Comparison of ENCODE assay signal across 1 cellular context in the genomic region with DNA sequence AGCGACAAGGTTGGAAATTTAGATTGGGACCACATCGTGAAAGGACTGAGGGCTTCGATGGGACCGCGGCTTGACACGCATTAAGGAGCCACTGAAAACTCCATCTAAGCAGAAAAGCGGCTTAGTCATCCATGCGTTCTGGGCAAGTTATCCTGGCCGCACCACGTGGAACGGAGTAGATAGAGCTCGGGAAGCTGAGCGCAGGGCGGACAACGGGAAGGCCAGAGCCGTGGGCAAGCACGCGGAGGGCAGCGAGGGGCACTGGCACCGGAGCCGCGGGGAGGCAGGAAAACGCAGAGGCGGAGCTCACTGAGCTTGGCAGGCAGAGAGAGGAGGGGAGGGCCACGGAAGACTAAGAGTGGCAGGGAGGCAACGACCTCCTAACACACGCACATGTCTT.
A peak's percentile ranks its signal among the peaks of the same experiment; 100 is the strongest.
TF ChIP-seq lines count a peak whose summit lies in the region.

No MANE protein-coding gene starts in this region.

TF ChIP-seq in K562, 482 proteins besides CTCF, POLR2A, EP300 and RAD21 (continued from another document and continues in another):
- TF ChIP-seq ZNF263 (CRISPR knock-in tag; IDR thresholded peaks at IDR 0.05; ENCODE audit: borderline replicate concordance) = no peak
- peak; percentile 76 for TF ChIP-seq C11orf30 (IDR thresholded peaks at IDR 0.05; ENCODE audit: low read depth)
- no peak for TF ChIP-seq ZNF274 (IDR thresholded peaks at IDR 0.05; ENCODE audit: borderline replicate concordance, low read depth, low read length)
- TF ChIP-seq, protein P1, sequence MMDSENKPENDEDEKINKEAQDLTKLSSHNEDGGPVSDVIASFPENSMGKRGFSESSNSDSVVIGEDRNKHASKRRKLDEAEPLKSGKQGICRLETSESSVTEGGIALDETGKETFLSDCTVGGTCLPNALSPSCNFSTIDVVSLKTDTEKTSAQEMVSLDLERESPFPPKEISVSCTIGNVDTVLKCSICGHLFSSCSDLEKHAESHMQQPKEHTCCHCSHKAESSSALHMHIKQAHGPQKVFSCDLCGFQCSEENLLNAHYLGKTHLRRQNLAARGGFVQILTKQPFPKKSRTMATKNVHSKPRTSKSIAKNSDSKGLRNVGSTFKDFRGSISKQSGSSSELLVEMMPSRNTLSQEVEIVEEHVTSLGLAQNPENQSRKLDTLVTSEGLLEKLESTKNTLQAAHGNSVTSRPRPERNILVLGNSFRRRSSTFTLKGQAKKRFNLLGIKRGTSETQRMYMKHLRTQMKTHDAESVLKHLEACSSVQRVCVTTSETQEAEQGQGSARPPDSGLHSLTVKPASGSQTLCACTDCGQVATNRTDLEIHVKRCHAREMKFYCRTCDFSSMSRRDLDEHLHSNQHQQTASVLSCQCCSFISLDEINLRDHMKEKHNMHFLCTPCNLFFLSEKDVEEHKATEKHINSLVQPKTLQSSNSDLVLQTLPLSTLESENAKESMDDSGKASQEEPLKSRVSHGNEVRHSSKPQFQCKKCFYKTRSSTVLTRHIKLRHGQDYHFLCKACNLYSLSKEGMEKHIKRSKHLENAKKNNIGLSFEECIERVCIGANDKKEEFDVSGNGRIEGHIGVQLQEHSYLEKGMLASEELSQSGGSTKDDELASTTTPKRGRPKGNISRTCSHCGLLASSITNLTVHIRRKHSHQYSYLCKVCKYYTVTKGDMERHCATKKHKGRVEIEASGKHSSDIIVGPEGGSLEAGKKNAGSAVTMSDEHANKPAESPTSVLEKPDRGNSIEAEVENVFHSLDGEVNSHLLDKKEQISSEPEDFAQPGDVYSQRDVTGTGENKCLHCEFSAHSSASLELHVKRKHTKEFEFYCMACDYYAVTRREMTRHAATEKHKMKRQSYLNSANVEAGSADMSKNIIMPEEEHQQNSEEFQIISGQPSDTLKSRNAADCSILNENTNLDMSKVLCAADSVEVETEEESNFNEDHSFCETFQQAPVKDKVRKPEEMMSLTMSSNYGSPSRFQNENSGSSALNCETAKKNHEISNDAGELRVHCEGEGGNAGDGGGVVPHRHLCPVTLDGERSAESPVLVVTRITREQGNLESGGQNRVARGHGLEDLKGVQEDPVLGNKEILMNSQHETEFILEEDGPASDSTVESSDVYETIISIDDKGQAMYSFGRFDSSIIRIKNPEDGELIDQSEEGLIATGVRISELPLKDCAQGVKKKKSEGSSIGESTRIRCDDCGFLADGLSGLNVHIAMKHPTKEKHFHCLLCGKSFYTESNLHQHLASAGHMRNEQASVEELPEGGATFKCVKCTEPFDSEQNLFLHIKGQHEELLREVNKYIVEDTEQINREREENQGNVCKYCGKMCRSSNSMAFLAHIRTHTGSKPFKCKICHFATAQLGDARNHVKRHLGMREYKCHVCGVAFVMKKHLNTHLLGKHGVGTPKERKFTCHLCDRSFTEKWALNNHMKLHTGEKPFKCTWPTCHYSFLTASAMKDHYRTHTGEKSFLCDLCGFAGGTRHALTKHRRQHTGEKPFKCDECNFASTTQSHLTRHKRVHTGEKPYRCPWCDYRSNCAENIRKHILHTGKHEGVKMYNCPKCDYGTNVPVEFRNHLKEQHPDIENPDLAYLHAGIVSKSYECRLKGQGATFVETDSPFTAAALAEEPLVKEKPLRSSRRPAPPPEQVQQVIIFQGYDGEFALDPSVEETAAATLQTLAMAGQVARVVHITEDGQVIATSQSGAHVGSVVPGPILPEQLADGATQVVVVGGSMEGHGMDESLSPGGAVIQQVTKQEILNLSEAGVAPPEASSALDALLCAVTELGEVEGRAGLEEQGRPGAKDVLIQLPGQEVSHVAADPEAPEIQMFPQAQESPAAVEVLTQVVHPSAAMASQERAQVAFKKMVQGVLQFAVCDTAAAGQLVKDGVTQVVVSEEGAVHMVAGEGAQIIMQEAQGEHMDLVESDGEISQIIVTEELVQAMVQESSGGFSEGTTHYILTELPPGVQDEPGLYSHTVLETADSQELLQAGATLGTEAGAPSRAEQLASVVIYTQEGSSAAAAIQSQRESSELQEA (IDR thresholded peaks at IDR 0.05; ENCODE audit: low read depth) = no peak
- no peak for TF ChIP-seq MYBL2 (IDR thresholded peaks at IDR 0.05; ENCODE audit: low read depth)
- TF ChIP-seq MYBL2 (CRISPR knock-in tag; IDR thresholded peaks at IDR 0.05; ENCODE audit: borderline replicate concordance) = 0 out of 2 replicates have a peak, but pooled peaks have one; percentile 39
- TF ChIP-seq, protein P2, sequence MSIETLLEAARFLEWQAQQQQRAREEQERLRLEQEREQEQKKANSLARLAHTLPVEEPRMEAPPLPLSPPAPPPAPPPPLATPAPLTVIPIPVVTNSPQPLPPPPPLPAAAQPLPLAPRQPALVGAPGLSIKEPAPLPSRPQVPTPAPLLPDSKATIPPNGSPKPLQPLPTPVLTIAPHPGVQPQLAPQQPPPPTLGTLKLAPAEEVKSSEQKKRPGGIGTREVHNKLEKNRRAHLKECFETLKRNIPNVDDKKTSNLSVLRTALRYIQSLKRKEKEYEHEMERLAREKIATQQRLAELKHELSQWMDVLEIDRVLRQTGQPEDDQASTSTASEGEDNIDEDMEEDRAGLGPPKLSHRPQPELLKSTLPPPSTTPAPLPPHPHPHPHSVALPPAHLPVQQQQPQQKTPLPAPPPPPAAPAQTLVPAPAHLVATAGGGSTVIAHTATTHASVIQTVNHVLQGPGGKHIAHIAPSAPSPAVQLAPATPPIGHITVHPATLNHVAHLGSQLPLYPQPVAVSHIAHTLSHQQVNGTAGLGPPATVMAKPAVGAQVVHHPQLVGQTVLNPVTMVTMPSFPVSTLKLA (conservative IDR thresholded peaks at IDR 0.05) = peak in 1 of 2 experiments; percentile 58; a peak in 3 of 4 replicates
- TF ChIP-seq ZNF316 (IDR thresholded peaks at IDR 0.05) = peak; percentile 79
- TF ChIP-seq MYC (IDR thresholded peaks at IDR 0.05; ENCODE audit: low read depth, low read length) = 0 out of 2 replicates have a peak, but pooled peaks have one; percentile 47
- no peak for TF ChIP-seq MYC (CRISPR knock-in tag; IDR thresholded peaks at IDR 0.05; ENCODE audit: borderline replicate concordance, low read depth)
- TF ChIP-seq, protein P3, sequence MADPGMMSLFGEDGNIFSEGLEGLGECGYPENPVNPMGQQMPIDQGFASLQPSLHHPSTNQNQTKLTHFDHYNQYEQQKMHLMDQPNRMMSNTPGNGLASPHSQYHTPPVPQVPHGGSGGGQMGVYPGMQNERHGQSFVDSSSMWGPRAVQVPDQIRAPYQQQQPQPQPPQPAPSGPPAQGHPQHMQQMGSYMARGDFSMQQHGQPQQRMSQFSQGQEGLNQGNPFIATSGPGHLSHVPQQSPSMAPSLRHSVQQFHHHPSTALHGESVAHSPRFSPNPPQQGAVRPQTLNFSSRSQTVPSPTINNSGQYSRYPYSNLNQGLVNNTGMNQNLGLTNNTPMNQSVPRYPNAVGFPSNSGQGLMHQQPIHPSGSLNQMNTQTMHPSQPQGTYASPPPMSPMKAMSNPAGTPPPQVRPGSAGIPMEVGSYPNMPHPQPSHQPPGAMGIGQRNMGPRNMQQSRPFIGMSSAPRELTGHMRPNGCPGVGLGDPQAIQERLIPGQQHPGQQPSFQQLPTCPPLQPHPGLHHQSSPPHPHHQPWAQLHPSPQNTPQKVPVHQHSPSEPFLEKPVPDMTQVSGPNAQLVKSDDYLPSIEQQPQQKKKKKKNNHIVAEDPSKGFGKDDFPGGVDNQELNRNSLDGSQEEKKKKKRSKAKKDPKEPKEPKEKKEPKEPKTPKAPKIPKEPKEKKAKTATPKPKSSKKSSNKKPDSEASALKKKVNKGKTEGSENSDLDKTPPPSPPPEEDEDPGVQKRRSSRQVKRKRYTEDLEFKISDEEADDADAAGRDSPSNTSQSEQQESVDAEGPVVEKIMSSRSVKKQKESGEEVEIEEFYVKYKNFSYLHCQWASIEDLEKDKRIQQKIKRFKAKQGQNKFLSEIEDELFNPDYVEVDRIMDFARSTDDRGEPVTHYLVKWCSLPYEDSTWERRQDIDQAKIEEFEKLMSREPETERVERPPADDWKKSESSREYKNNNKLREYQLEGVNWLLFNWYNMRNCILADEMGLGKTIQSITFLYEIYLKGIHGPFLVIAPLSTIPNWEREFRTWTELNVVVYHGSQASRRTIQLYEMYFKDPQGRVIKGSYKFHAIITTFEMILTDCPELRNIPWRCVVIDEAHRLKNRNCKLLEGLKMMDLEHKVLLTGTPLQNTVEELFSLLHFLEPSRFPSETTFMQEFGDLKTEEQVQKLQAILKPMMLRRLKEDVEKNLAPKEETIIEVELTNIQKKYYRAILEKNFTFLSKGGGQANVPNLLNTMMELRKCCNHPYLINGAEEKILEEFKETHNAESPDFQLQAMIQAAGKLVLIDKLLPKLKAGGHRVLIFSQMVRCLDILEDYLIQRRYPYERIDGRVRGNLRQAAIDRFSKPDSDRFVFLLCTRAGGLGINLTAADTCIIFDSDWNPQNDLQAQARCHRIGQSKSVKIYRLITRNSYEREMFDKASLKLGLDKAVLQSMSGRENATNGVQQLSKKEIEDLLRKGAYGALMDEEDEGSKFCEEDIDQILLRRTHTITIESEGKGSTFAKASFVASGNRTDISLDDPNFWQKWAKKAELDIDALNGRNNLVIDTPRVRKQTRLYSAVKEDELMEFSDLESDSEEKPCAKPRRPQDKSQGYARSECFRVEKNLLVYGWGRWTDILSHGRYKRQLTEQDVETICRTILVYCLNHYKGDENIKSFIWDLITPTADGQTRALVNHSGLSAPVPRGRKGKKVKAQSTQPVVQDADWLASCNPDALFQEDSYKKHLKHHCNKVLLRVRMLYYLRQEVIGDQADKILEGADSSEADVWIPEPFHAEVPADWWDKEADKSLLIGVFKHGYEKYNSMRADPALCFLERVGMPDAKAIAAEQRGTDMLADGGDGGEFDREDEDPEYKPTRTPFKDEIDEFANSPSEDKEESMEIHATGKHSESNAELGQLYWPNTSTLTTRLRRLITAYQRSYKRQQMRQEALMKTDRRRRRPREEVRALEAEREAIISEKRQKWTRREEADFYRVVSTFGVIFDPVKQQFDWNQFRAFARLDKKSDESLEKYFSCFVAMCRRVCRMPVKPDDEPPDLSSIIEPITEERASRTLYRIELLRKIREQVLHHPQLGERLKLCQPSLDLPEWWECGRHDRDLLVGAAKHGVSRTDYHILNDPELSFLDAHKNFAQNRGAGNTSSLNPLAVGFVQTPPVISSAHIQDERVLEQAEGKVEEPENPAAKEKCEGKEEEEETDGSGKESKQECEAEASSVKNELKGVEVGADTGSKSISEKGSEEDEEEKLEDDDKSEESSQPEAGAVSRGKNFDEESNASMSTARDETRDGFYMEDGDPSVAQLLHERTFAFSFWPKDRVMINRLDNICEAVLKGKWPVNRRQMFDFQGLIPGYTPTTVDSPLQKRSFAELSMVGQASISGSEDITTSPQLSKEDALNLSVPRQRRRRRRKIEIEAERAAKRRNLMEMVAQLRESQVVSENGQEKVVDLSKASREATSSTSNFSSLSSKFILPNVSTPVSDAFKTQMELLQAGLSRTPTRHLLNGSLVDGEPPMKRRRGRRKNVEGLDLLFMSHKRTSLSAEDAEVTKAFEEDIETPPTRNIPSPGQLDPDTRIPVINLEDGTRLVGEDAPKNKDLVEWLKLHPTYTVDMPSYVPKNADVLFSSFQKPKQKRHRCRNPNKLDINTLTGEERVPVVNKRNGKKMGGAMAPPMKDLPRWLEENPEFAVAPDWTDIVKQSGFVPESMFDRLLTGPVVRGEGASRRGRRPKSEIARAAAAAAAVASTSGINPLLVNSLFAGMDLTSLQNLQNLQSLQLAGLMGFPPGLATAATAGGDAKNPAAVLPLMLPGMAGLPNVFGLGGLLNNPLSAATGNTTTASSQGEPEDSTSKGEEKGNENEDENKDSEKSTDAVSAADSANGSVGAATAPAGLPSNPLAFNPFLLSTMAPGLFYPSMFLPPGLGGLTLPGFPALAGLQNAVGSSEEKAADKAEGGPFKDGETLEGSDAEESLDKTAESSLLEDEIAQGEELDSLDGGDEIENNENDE (IDR thresholded peaks at IDR 0.05; ENCODE audit: low read depth, low read length) = no peak
- no peak for TF ChIP-seq NR2C1 (IDR thresholded peaks at IDR 0.05)
- no peak for TF ChIP-seq NR2C1 (tag; IDR thresholded peaks at IDR 0.05)
- TF ChIP-seq JUND (IDR thresholded peaks at IDR 0.05; ENCODE audit: borderline replicate concordance, low read depth, low read length) = peak; percentile 25; the same call in 1 of the 2 replicates
- TF ChIP-seq JUND (tag; IDR thresholded peaks at IDR 0.05; ENCODE audit: borderline replicate concordance, low read depth, low read length) = peak; percentile 44; the same call in 1 of the 3 replicates
- TF ChIP-seq ZNF431 (CRISPR knock-in tag; IDR thresholded peaks at IDR 0.05) = no peak
- TF ChIP-seq, protein P4, sequence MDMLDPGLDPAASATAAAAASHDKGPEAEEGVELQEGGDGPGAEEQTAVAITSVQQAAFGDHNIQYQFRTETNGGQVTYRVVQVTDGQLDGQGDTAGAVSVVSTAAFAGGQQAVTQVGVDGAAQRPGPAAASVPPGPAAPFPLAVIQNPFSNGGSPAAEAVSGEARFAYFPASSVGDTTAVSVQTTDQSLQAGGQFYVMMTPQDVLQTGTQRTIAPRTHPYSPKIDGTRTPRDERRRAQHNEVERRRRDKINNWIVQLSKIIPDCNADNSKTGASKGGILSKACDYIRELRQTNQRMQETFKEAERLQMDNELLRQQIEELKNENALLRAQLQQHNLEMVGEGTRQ (CRISPR knock-in tag; IDR thresholded peaks at IDR 0.05) = peak; percentile 28; the same call in 1 of the 2 replicates
- no peak for TF ChIP-seq ZNF217 (CRISPR knock-in tag; IDR thresholded peaks at IDR 0.05)
- TF ChIP-seq ZNF12 (CRISPR knock-in tag; IDR thresholded peaks at IDR 0.05) = no peak
- TF ChIP-seq, protein P5, sequence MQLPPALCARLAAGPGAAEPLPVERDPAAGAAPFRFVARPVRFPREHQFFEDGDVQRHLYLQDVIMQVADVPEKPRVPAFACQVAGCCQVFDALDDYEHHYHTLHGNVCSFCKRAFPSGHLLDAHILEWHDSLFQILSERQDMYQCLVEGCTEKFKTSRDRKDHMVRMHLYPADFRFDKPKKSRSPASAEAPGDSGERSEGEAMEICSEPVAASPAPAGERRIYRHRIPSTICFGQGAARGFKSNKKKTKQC (CRISPR knock-in tag; IDR thresholded peaks at IDR 0.05) = peak; percentile 36; the same call in 1 of the 2 replicates
- no peak for TF ChIP-seq ZNF766 (CRISPR knock-in tag; conservative IDR thresholded peaks at IDR 0.05)
- TF ChIP-seq, protein P6, sequence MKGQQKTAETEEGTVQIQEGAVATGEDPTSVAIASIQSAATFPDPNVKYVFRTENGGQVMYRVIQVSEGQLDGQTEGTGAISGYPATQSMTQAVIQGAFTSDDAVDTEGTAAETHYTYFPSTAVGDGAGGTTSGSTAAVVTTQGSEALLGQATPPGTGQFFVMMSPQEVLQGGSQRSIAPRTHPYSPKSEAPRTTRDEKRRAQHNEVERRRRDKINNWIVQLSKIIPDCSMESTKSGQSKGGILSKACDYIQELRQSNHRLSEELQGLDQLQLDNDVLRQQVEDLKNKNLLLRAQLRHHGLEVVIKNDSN (CRISPR knock-in tag; IDR thresholded peaks at IDR 0.05) = 0 out of 2 replicates have a peak, but pooled peaks have one; percentile 32
- TF ChIP-seq ZBTB8A (IDR thresholded peaks at IDR 0.05; ENCODE audit: partially characterized antibody) = no peak
- no peak for TF ChIP-seq ZNF124 (CRISPR knock-in tag; IDR thresholded peaks at IDR 0.05)
- TF ChIP-seq, protein P7, sequence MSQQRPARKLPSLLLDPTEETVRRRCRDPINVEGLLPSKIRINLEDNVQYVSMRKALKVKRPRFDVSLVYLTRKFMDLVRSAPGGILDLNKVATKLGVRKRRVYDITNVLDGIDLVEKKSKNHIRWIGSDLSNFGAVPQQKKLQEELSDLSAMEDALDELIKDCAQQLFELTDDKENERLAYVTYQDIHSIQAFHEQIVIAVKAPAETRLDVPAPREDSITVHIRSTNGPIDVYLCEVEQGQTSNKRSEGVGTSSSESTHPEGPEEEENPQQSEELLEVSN (IDR thresholded peaks at IDR 0.05; ENCODE audit: borderline replicate concordance in 1 of 2, extremely low read depth in 1 of 2, insufficient read depth in 1 of 2, insufficient read length in 1 of 2, low read depth in 1 of 2, low read length in 1 of 2, poor library complexity in 1 of 2, severe bottlenecking in 1 of 2) = peak; percentile 62 to 69
- TF ChIP-seq MAFG (tag; conservative IDR thresholded peaks at IDR 0.05) = peak; percentile 76
- TF ChIP-seq MCM5 (IDR thresholded peaks at IDR 0.05; ENCODE audit: low read depth) = no peak
- no peak for TF ChIP-seq ZNF311 (CRISPR knock-in tag; IDR thresholded peaks at IDR 0.05)
- TF ChIP-seq MAFK (IDR thresholded peaks at IDR 0.05; ENCODE audit: low read length) = peak; percentile 27; the same call in 1 of the 2 replicates
- TF ChIP-seq ZNF23 (CRISPR knock-in tag; IDR thresholded peaks at IDR 0.05) = no peak
- no peak for TF ChIP-seq DNMT1 (IDR thresholded peaks at IDR 0.05)
